In genomic region chr16:3800019-3800418, GRCh38 we compare ENCODE assay signal across 22 cellular contexts.
DNase-seq lines count a peak whose midpoint lies in the region; ATAC-seq and TF ChIP-seq lines count a peak whose summit lies in the region.
"Had no signal": no experiment of that assay in that cellular context is flagged by ENCODE, and none has a peak within 500 bp of the region (broad histone marks: within the 10 kb centered on the region; RNA-seq: fewer than 3 reads in every experiment).

No MANE protein-coding gene starts in this region.

- H3K9me3 Mint-ChIP-seq in stimulated activated naive CD8-positive, alpha-beta T cell treated with anti-CD3 and anti-CD28 coated beads, Interleukin-15, Interleukin-2, amounts not matched to agents 100 ng/mL and 50 ng/mL, for 24 hours, result no peaks in the 10 kb centered on the region
- H3K9me3 Mint-ChIP-seq: CD4-positive, CD25-positive, alpha-beta regulatory T cell had no signal

- H3K27me3 ChIP-seq in neutrophil, result no peaks in the 10 kb centered on the region
- H3K27me3 ChIP-seq: BLaER1 had no signal

- H3K27ac ChIP-seq in coronary artery (no peak overlapping the region), neutrophil (peak overlapping the region; percentile 57)
- H3K27ac ChIP-seq: BLaER1 had no signal

- TF ChIP-seq CTCF in coronary artery (IDR thresholded peaks at IDR 0.05) (no peak), neutrophil (IDR thresholded peaks at IDR 0.05) (no peak)

- H3K4me3 ChIP-seq in coronary artery (no peak overlapping the region), neutrophil (ENCODE audit: low read depth in 1 of 2, low read length in 1 of 2) (no peak overlapping the region)
- H3K4me3 ChIP-seq: BLaER1 had no signal

- peaks cover 14% of the 10 kb centered on the region for H3K36me3 Mint-ChIP-seq in stimulated activated naive CD8-positive, alpha-beta T cell treated with anti-CD3 and anti-CD28 coated beads, Interleukin-15, Interleukin-2, amounts not matched to agents 100 ng/mL and 50 ng/mL, for 24 hours (ENCODE audit: low read depth)

- peak overlapping the region; percentile 50 for H3K27ac Mint-ChIP-seq in stimulated activated naive CD8-positive, alpha-beta T cell treated with anti-CD3 and anti-CD28 coated beads, Interleukin-15, Interleukin-2, amounts not matched to agents 100 ng/mL and 50 ng/mL, for 24 hours

- no peaks in the 10 kb centered on the region for H3K36me3 ChIP-seq in neutrophil

- no peak for DNase-seq in stimulated activated naive CD8-positive, alpha-beta T cell treated with anti-CD3 and anti-CD28 coated beads, Interleukin-15, Interleukin-2, amounts not matched to agents 100 U/mL and 50 U/mL, for 24 hours
- peak; percentile 17 for DNase-seq in coronary artery (ENCODE audit: low spot score)
- no peak for DNase-seq in GOT3 (lab: John Stamatoyannopoulos, UW)
- DNase-seq: CD4-positive, CD25-positive, alpha-beta regulatory T cell; COR-L47; DMS53; Karpas-422; NCI-H1092; NCI-H1436; NCI-H187; NCI-H2081 treated with DMSO at 0.1 percent for 48 hours; NCI-H2171 treated with DMSO at 0.1 percent for 48 hours; NCI-H446; NCI-H524 treated with DMSO at 0.1 percent for 48 hours; NCI-H774; SIG-M5; SK-N-SH had no signal

- H3K4me1 ChIP-seq in neutrophil (ENCODE audit: control insufficient read depth in 1 of 2, insufficient read depth in 1 of 2, low read depth in 1 of 2, low read length in 1 of 2), result peaks cover 41 to 63% of the 10 kb centered on the region in 2 experiments

- no peak overlapping the region for H3K4me3 Mint-ChIP-seq in stimulated activated naive CD8-positive, alpha-beta T cell treated with anti-CD3 and anti-CD28 coated beads, Interleukin-15, Interleukin-2, amounts not matched to agents 100 ng/mL and 50 ng/mL, for 24 hours

- H3K9me3 ChIP-seq in neutrophil, result no peaks in the 10 kb centered on the region
- H3K9me3 ChIP-seq: BLaER1, SK-N-SH had no signal

- ATAC-seq in stimulated activated naive CD8-positive, alpha-beta T cell treated with anti-CD3 and anti-CD28 coated beads, Interleukin-15, Interleukin-2, amounts not matched to agents 100 U/mL and 50 U/mL, for 24 hours, result no peak
- ATAC-seq in HG03139 (IDR thresholded peaks at IDR 0.05; ENCODE audit: unreplicated experiment) (no peak), GM21737 (IDR thresholded peaks at IDR 0.05; ENCODE audit: unreplicated experiment) (no peak)

- H3K27me3 Mint-ChIP-seq in stimulated activated naive CD8-positive, alpha-beta T cell treated with anti-CD3 and anti-CD28 coated beads, Interleukin-15, Interleukin-2, amounts not matched to agents 100 ng/mL and 50 ng/mL, for 24 hours, result no peaks in the 10 kb centered on the region

- peaks cover 68% of the 10 kb centered on the region for H3K4me1 Mint-ChIP-seq in stimulated activated naive CD8-positive, alpha-beta T cell treated with anti-CD3 and anti-CD28 coated beads, Interleukin-15, Interleukin-2, amounts not matched to agents 100 ng/mL and 50 ng/mL, for 24 hours (ENCODE audit: low read depth)
